Comparison of ENCODE assay signal across 19 cellular contexts in genomic region chr14:22553445-22553844, GRCh38. TPM values are rescaled to one million over a fixed set of nuclear protein-coding genes. Genes with fewer than 3 reads are reported as not detected.
A peak's percentile ranks its signal among the peaks of the same experiment; 100 is the strongest.
DNase-seq lines count a peak whose midpoint lies in the region; ATAC-seq and TF ChIP-seq lines count a peak whose summit lies in the region.
"Had no signal": no experiment of that assay in that cellular context is flagged by ENCODE, and none has a peak within 500 bp of the region (broad histone marks: within the 10 kb centered on the region; RNA-seq: fewer than 3 reads in every experiment).

No MANE protein-coding gene starts in this region.

- peaks cover 42% of the 10 kb centered on the region for H3K36me3 ChIP-seq in CD4-positive, alpha-beta memory T cell (ENCODE audit: insufficient read depth, low read length)
- H3K36me3 ChIP-seq in OCI-LY1 (ENCODE audit: insufficient read depth, low read length): peaks cover 41% of the 10 kb centered on the region; the same call in 1 of the 2 replicates
- H3K36me3 ChIP-seq: gastroesophageal sphincter, pancreas, tibial artery had no signal

- H3K4me1 Mint-ChIP-seq in CD4-positive, alpha-beta memory T cell: peaks cover 80 to 97% (median 88%) of the 10 kb centered on the region in 4 donors
- H3K4me1 Mint-ChIP-seq in nephron (peaks cover 51% of the 10 kb centered on the region), chondrocyte (ENCODE audit: low read depth) (peaks cover 60% of the 10 kb centered on the region)

- peak overlapping the region; percentile 97 for H3K27ac ChIP-seq in CD4-positive, alpha-beta memory T cell (ENCODE audit: low read depth, low read length)
- H3K27ac ChIP-seq in OCI-LY1 (ENCODE audit: low read depth, low read length, poor library complexity, severe bottlenecking): peak overlapping the region; percentile 69
- H3K27ac ChIP-seq: gastroesophageal sphincter, pancreas, tibial artery had no signal

- peaks cover 96% of the 10 kb centered on the region for H3K4me1 ChIP-seq in CD4-positive, alpha-beta memory T cell (ENCODE audit: insufficient read depth, low read length)
- peaks cover 77% of the 10 kb centered on the region for H3K4me1 ChIP-seq in OCI-LY1 (ENCODE audit: insufficient read depth, low read length, severe bottlenecking)

- peak overlapping the region; percentile 26 to 91 (median 76) for H3K4me3 Mint-ChIP-seq in CD4-positive, alpha-beta memory T cell
- H3K4me3 Mint-ChIP-seq in nephron (no peak overlapping the region), chondrocyte (ENCODE audit: unreplicated experiment) (no peak overlapping the region)

- CTCF ChIA-PET in CD4-positive, alpha-beta memory T cell (lab: Charles Lee; ENCODE audit: partially characterized antibody): interaction anchor here (0.8 to 6.2 kb wide), 14 partner anchors 14 to 830 kb away, joined by 3 to 81 read pairs (median 4); no protein-coding TSS in a partner anchor

- H3K4me2 ChIP-seq in OCI-LY1 (ENCODE audit: low read length): no peak overlapping the region

- no peaks in the 10 kb centered on the region for H3K9me2 ChIP-seq in OCI-LY1 (ENCODE audit: low read depth, low read length)

- intact Hi-C loops in CD4-positive, alpha-beta memory T cell (cut with micrococcal nuclease): no loop called here
- intact Hi-C loops in posterior cingulate gyrus (cut with DNase I): loop anchor here (10.0 kb wide), 1 partner anchor 169 kb away; no protein-coding TSS in a partner anchor

- H3K4me3 ChIP-seq in CD4-positive, alpha-beta memory T cell (ENCODE audit: low read length in 2 of 2): no peak overlapping the region
- H3K4me3 ChIP-seq in OCI-LY1 (ENCODE audit: low read depth, low read length, poor library complexity, severe bottlenecking): no peak overlapping the region
- H3K4me3 ChIP-seq: gastroesophageal sphincter, K562, pancreas, tibial artery had no signal

- H3F3A ChIP-seq in OCI-LY1 (ENCODE audit: insufficient read depth, low read length): no peaks in the 10 kb centered on the region

- TF ChIP-seq CTCF in OCI-LY1 (IDR thresholded peaks at IDR 0.05; ENCODE audit: low read length): no peak
- TF ChIP-seq CTCF in nephron (IDR thresholded peaks at IDR 0.05; ENCODE audit: unreplicated experiment in 3 of 3): no peak
- TF ChIP-seq CTCF in chondrocyte (IDR thresholded peaks at IDR 0.05): no peak

- no peaks in the 10 kb centered on the region for H4K20me1 ChIP-seq in OCI-LY1 (ENCODE audit: insufficient read depth, low read length)

- POLR2A ChIA-PET in CD4-positive, alpha-beta memory T cell (lab: Charles Lee; ENCODE audit: partially characterized antibody): interaction anchor here (0.7 to 19.8 kb wide), 19 partner anchors 7 to 805 kb away, joined by 3 to 1762 read pairs (median 4); partner anchors contain the start of gene DAD1

- H2AFZ ChIP-seq in OCI-LY1 (ENCODE audit: low read length): no peak overlapping the region

- H3K79me2 ChIP-seq in OCI-LY1 (ENCODE audit: insufficient read depth, low read length): no peaks in the 10 kb centered on the region

- peaks cover 44 to 66% of the 10 kb centered on the region in 2 donors for H3K36me3 Mint-ChIP-seq in CD4-positive, alpha-beta memory T cell
- peaks cover 45 to 48% of the 10 kb centered on the region in 2 donors for H3K36me3 Mint-ChIP-seq in activated naive CD4-positive, alpha-beta T cell treated with anti-CD3 and anti-CD28 coated beads, Interleukin-2, amount 50 U/mL, for 72 hours
- H3K36me3 Mint-ChIP-seq in nephron (ENCODE audit: low read depth) (no peaks in the 10 kb centered on the region), chondrocyte (ENCODE audit: low read depth) (no peaks in the 10 kb centered on the region)

- H3K9me3 ChIP-seq in CD4-positive, alpha-beta memory T cell (ENCODE audit: control insufficient read depth in 1 of 2, low read length in 2 of 2): no peaks in the 10 kb centered on the region
- H3K9me3 ChIP-seq in OCI-LY1 (ENCODE audit: low read length): no peaks in the 10 kb centered on the region
- H3K9me3 ChIP-seq: gastroesophageal sphincter, pancreas, tibial artery had no signal

- 0 out of 2 replicates have a peak overlapping the region, but pooled peaks have one; percentile 9 for H3K9ac ChIP-seq in OCI-LY1 (ENCODE audit: low read length)

- peaks cover 2 to 4% of the 10 kb centered on the region in 2 donors for H3K27me3 Mint-ChIP-seq in CD4-positive, alpha-beta memory T cell
- H3K27me3 Mint-ChIP-seq in nephron (ENCODE audit: low read depth) (peaks cover 11% of the 10 kb centered on the region), chondrocyte (ENCODE audit: low read depth) (no peaks in the 10 kb centered on the region)

- peak overlapping the region; percentile 97 to 100 (median 100) for H3K27ac Mint-ChIP-seq in CD4-positive, alpha-beta memory T cell
- peak overlapping the region; percentile 96 to 97 for H3K27ac Mint-ChIP-seq in activated naive CD4-positive, alpha-beta T cell treated with anti-CD3 and anti-CD28 coated beads, Interleukin-2, amount 50 U/mL, for 72 hours
- H3K27ac Mint-ChIP-seq in nephron (peak overlapping the region in 2 of 3 experiments; percentile 39 to 63), chondrocyte (ENCODE audit: unreplicated experiment) (no peak overlapping the region)

- peak in 2 of 5 donors; percentile 27 to 52 for DNase-seq in CD4-positive, alpha-beta memory T cell
- DNase-seq in activated naive CD4-positive, alpha-beta T cell treated with anti-CD3 and anti-CD28 coated beads, Interleukin-2, amount 50 U/mL, for 72 hours (ENCODE audit: low spot score in 2 of 2): no peak
- DNase-seq in NCI-H2029 treated with DMSO at 0.1 percent for 48 hours (lab: John Stamatoyannopoulos, UW): no peak
- DNase-seq in chondrocyte (ENCODE audit: low spot score): no peak
- DNase-seq in posterior cingulate gyrus: no peak
- DNase-seq: activated CD4-positive, CD25-positive, alpha-beta regulatory T cell; DND-41; NCI-H1105; NCI-H345; OCI-M1; pancreas; stimulated activated CD4-positive, alpha-beta T cell treated with anti-CD3 and anti-CD28 coated beads, Interleukin-12 subunit alpha, Interleukin-12 subunit beta, amount 100 ng/mL, for 4 hours; tibial artery had no signal

- H3K27me3 ChIP-seq in CD4-positive, alpha-beta memory T cell (ENCODE audit: insufficient read depth, low read length): no peaks in the 10 kb centered on the region
- no peaks in the 10 kb centered on the region for H3K27me3 ChIP-seq in OCI-LY1 (ENCODE audit: insufficient read depth, low read length)
- H3K27me3 ChIP-seq: gastroesophageal sphincter, pancreas, tibial artery had no signal

- H3K9me3 Mint-ChIP-seq in CD4-positive, alpha-beta memory T cell: peaks cover 0 to 6% (median 1%) of the 10 kb centered on the region in 8 donors
- no peaks in the 10 kb centered on the region for H3K9me3 Mint-ChIP-seq in activated naive CD4-positive, alpha-beta T cell treated with anti-CD3 and anti-CD28 coated beads, Interleukin-2, amount 50 U/mL, for 72 hours
- no peaks in the 10 kb centered on the region for H3K9me3 Mint-ChIP-seq in nephron
- no peaks in the 10 kb centered on the region for H3K9me3 Mint-ChIP-seq in chondrocyte (ENCODE audit: low read depth)

- ATAC-seq in activated naive CD4-positive, alpha-beta T cell treated with anti-CD3 and anti-CD28 coated beads, Interleukin-2, amount 50 U/mL, for 72 hours: no peak
- ATAC-seq in GM21367 (IDR thresholded peaks at IDR 0.05; ENCODE audit: unreplicated experiment): no peak
- ATAC-seq: gastroesophageal sphincter, K562, pancreas, SK-N-SH treated with all-trans-retinoic acid at 6 μM for 48 hours had no signal

RNA-seq across cellular contexts. Expression of gene DAD1, which starts 35.6 kb away (rescaled TPM):
- 100 to 1,000 TPM; 110 to 124 TPM for total RNA-seq in CD4-positive, alpha-beta memory T cell
- 100 to 1,000 TPM; 602 to 735 TPM for polyA plus RNA-seq in CD4-positive, alpha-beta memory T cell
- total RNA-seq in activated naive CD4-positive, alpha-beta T cell treated with anti-CD3 and anti-CD28 coated beads, Interleukin-2, amount 50 U/mL, for 72 hours: 100 to 1,000 TPM; 218 to 240 TPM
- total RNA-seq in chondrocyte: 248 to 266 TPM (median 253 TPM) in 3 replicates

RNA-seq across cellular contexts. Expression of gene ABHD4, which starts 44.7 kb away (rescaled TPM):
- total RNA-seq in CD4-positive, alpha-beta memory T cell: 10 to 100 TPM; 18.8 to 22.4 TPM
- 10 to 100 TPM in 1 of 2 donors, 1 to 10 TPM in 1; 6.2 to 12.9 TPM for polyA plus RNA-seq in CD4-positive, alpha-beta memory T cell
- 10 to 100 TPM; 13.8 to 26.5 TPM for total RNA-seq in activated naive CD4-positive, alpha-beta T cell treated with anti-CD3 and anti-CD28 coated beads, Interleukin-2, amount 50 U/mL, for 72 hours
- 52.1 to 89.9 TPM (median 88.0 TPM) in 3 replicates for total RNA-seq in chondrocyte

Comparison
In these comparisons a context has a peak if more than half of its experiments do, and no peak if none do; other contexts are left out.
1. H3K4me3 Mint-ChIP-seq: peak in CD4-positive, alpha-beta memory T cell (8 of 8); none in nephron (0 of 3) and chondrocyte (single experiment).